ENCODE assay signal across 13 cellular contexts in genomic region chr1:41566274-41566885, GRCh38.
"Had no signal": no experiment of that assay in that cellular context is flagged by ENCODE, and none has a peak within 500 bp of the region (broad histone marks: within the 10 kb centered on the region; RNA-seq: fewer than 3 reads in every experiment).

No MANE protein-coding gene starts in this region.

- H3K27me3 ChIP-seq: neutrophil, tibial nerve had no signal

- H3K9me3 ChIP-seq: neutrophil, tibial nerve had no signal

- H3K27me3 Mint-ChIP-seq: stimulated activated naive B cell treated with anti-CD40 and anti-IgM and Interleukin-4, amounts not matched to agents 10 μg/mL and 1 μg/mL and 100 μg/mL, for 72 hours had no signal

- H3K27ac ChIP-seq: hepatocyte, neutrophil, parathyroid adenoma, tibial nerve had no signal

- H3K36me3 Mint-ChIP-seq: natural killer cell had no signal

- H3K9me3 Mint-ChIP-seq: natural killer cell had no signal

- DNase-seq: activated CD4-positive, CD25-positive, alpha-beta regulatory T cell treated with anti-CD3 and anti-CD28 coated beads, Interleukin-2, amount 50 U/mL, for 72 hours; kidney; left ventricle myocardium superior; mesenchymal stem cell; natural killer cell; SIG-M5; stimulated activated naive B cell treated with anti-CD40 and anti-IgM and Interleukin-4, amounts not matched to agents 10 μg/mL and 1 μg/mL and 100 μg/mL, for 72 hours; substantia nigra had no signal

- ATAC-seq: esophagus mucosa; left ventricle myocardium superior; natural killer cell; stimulated activated naive B cell treated with anti-CD40 and anti-IgM and Interleukin-4, amounts not matched to agents 10 μg/mL and 1 μg/mL and 100 μg/mL, for 72 hours had no signal

- H3K4me1 ChIP-seq: parathyroid adenoma, tibial nerve had no signal

- H3K27ac Mint-ChIP-seq: natural killer cell had no signal

- H3K4me3 Mint-ChIP-seq: natural killer cell; stimulated activated naive B cell treated with anti-CD40 and anti-IgM and Interleukin-4, amounts not matched to agents 10 μg/mL and 1 μg/mL and 100 μg/mL, for 72 hours had no signal

- H3K4me3 ChIP-seq: hepatocyte, tibial nerve had no signal

- H3K36me3 ChIP-seq: neutrophil, tibial nerve had no signal
